Comparison of ENCODE assay signal across 19 cellular contexts in genomic region chr21:41673596-41674335, GRCh38.
"Had no signal": no experiment of that assay in that cellular context is flagged by ENCODE, and none has a peak within 500 bp of the region (broad histone marks: within the 10 kb centered on the region; RNA-seq: fewer than 3 reads in every experiment).

No MANE protein-coding gene starts in this region.

- H3K4me3 ChIP-seq: testis had no signal

- H3K36me3 Mint-ChIP-seq: activated CD8-positive, alpha-beta memory T cell treated with anti-CD3 and anti-CD28 coated beads, Interleukin-2, amount 10 ng/mL, durations not matched to agents 7 days and 5 days; activated naive CD4-positive, alpha-beta T cell treated with anti-CD3 and anti-CD28 coated beads, Interleukin-2, amount 50 U/mL, for 24 hours; natural killer cell had no signal

- H3K4me3 Mint-ChIP-seq: activated CD8-positive, alpha-beta memory T cell treated with anti-CD3 and anti-CD28 coated beads, Interleukin-2, amount 10 ng/mL, durations not matched to agents 7 days and 5 days; activated naive CD4-positive, alpha-beta T cell treated with anti-CD3 and anti-CD28 coated beads, Interleukin-2, amount 50 U/mL, for 24 hours; activated T-cell treated with anti-CD3 and anti-CD28 coated beads, Interleukin-2, amount 50 U/mL, for 24 hours; central memory CD8-positive, alpha-beta T cell; dendritic cell treated with granulocyte-macrophage colony-stimulating factor and Interleukin-4, amounts not matched to agents 40 ng/mL and 50 ng/mL, for 4 days; natural killer cell; stimulated activated naive CD8-positive, alpha-beta T cell treated with anti-CD3 and anti-CD28 coated beads, Interleukin-15, amount 100 ng/mL, for 72 hours; T-helper 2 cell treated with Interferon-gamma antibody and Interleukin-4, amounts not matched to agents 5 μg/mL and 100 μg/mL, for 36 hours had no signal

- DNase-seq: activated CD4-positive, alpha-beta T cell treated with anti-CD3 and anti-CD28 coated beads, Interleukin-2, amount 50 U/mL, for 48 hours; activated CD4-positive, CD25-positive, alpha-beta regulatory T cell treated with anti-CD3 and anti-CD28 coated beads, Interleukin-2, amount 50 U/mL, for 72 hours; activated CD8-positive, alpha-beta memory T cell treated with anti-CD3 and anti-CD28 coated beads, Interleukin-2, amount 10 ng/mL, durations not matched to agents 7 days and 5 days; activated effector memory CD4-positive, alpha-beta T cell treated with Interleukin-2 at 50 U/mL for 16 hours; activated T-cell treated with anti-CD3 and anti-CD28 coated beads, Interleukin-2, amount 50 U/mL, for 24 hours; erythroblast; hypothalamus; kidney glomerular epithelial cell; natural killer cell; occipital lobe; stimulated activated CD4-positive, alpha-beta T cell treated with anti-CD3 and anti-CD28 coated beads, Interleukin-15, amount 100 ng/mL, for 24 hours; stimulated activated CD4-positive, alpha-beta T cell treated with anti-CD3 and anti-CD28 coated beads, Interleukin-4, amount 100 ng/mL, for 4 hours; stimulated activated naive CD8-positive, alpha-beta T cell treated with anti-CD3 and anti-CD28 coated beads, Interleukin-15, amount 100 ng/mL, for 72 hours; testis had no signal

- H3K27me3 ChIP-seq: testis had no signal

- H3K27ac ChIP-seq: testis had no signal

- H3K9me3 Mint-ChIP-seq: activated naive CD4-positive, alpha-beta T cell treated with anti-CD3 and anti-CD28 coated beads, Interleukin-2, amount 50 U/mL, for 24 hours; activated T-cell treated with anti-CD3 and anti-CD28 coated beads, Interleukin-2, amount 50 U/mL, for 24 hours; central memory CD8-positive, alpha-beta T cell; dendritic cell treated with granulocyte-macrophage colony-stimulating factor and Interleukin-4, amounts not matched to agents 40 ng/mL and 50 ng/mL, for 4 days; natural killer cell; stimulated activated naive CD8-positive, alpha-beta T cell treated with anti-CD3 and anti-CD28 coated beads, Interleukin-15, amount 100 ng/mL, for 72 hours; T-helper 2 cell treated with Interferon-gamma antibody and Interleukin-4, amounts not matched to agents 5 μg/mL and 100 μg/mL, for 36 hours had no signal

- FAIRE-seq: urothelium cell line had no signal

- H3K9me3 ChIP-seq: testis had no signal

- ATAC-seq: activated CD8-positive, alpha-beta memory T cell treated with anti-CD3 and anti-CD28 coated beads, Interleukin-2, amount 10 ng/mL, durations not matched to agents 7 days and 5 days; natural killer cell; stimulated activated naive CD8-positive, alpha-beta T cell treated with anti-CD3 and anti-CD28 coated beads, Interleukin-15, amount 100 ng/mL, for 72 hours had no signal

- H3K27ac Mint-ChIP-seq: activated CD8-positive, alpha-beta memory T cell treated with anti-CD3 and anti-CD28 coated beads, Interleukin-2, amount 10 ng/mL, durations not matched to agents 7 days and 5 days; activated naive CD4-positive, alpha-beta T cell treated with anti-CD3 and anti-CD28 coated beads, Interleukin-2, amount 50 U/mL, for 24 hours; activated T-cell treated with anti-CD3 and anti-CD28 coated beads, Interleukin-2, amount 50 U/mL, for 24 hours; dendritic cell treated with granulocyte-macrophage colony-stimulating factor and Interleukin-4, amounts not matched to agents 40 ng/mL and 50 ng/mL, for 4 days; natural killer cell; stimulated activated naive CD8-positive, alpha-beta T cell treated with anti-CD3 and anti-CD28 coated beads, Interleukin-15, amount 100 ng/mL, for 72 hours; T-helper 2 cell treated with Interferon-gamma antibody and Interleukin-4, amounts not matched to agents 5 μg/mL and 100 μg/mL, for 36 hours had no signal
